Comparison of ENCODE assay signal across 1 cellular context in the genomic region with DNA sequence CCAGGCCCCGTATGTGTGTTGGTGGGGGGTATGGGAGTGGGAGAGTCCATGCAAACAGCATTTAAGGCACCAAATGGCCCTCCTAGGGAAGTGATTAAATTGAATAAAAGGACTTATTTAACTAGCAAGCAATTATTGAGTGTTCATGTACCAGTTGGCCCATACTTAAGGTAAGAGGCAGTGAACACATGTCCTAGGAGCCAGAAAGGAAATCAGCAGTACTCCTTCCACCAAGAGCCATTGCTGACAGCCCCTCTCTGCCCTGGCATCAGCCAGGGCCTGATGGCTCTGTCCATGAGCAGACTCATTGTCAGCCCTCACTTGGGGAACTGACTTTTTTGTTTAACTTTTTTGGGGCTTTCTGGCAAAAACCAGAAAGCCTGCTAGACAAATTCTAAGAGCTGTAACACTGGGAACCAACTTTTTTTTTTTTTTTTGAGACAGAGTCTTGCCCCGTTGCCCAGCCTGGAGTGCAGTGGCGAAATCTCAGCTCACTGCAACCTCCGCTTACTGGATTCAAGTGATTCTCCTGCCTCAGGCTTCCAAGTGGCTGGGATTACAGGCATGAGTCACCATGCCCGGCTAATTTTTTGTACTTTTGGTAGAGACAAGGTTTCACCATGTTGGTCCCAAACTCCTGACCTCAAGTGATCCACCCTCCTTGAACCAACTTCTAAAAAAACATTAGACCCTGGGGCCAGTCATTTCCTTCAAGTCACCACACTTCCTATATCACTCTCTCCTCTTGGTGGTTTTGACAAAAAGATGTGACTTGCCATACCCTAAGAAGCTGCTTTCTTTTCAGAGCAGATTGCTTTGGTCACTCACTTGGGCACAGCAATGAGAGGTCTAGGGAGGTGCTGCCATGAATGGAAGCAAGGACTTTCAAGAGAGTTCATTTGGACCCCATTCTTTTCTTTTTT.
TF ChIP-seq lines count a peak whose summit lies in the region.

No MANE protein-coding gene starts in this region.

TF ChIP-seq in liver, 16 proteins besides CTCF, POLR2A, EP300 and RAD21 (continued from another document):
- TF ChIP-seq, protein P1, sequence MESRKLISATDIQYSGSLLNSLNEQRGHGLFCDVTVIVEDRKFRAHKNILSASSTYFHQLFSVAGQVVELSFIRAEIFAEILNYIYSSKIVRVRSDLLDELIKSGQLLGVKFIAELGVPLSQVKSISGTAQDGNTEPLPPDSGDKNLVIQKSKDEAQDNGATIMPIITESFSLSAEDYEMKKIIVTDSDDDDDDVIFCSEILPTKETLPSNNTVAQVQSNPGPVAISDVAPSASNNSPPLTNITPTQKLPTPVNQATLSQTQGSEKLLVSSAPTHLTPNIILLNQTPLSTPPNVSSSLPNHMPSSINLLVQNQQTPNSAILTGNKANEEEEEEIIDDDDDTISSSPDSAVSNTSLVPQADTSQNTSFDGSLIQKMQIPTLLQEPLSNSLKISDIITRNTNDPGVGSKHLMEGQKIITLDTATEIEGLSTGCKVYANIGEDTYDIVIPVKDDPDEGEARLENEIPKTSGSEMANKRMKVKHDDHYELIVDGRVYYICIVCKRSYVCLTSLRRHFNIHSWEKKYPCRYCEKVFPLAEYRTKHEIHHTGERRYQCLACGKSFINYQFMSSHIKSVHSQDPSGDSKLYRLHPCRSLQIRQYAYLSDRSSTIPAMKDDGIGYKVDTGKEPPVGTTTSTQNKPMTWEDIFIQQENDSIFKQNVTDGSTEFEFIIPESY (IDR thresholded peaks at IDR 0.05), result no peak
- TF ChIP-seq FOXA1 (IDR thresholded peaks at IDR 0.05), result no peak
- no peak for TF ChIP-seq REST (IDR thresholded peaks at IDR 0.05)
- TF ChIP-seq FOXA2 (IDR thresholded peaks at IDR 0.05), result no peak
